Comparison of ENCODE assay signal across 8 cellular contexts in genomic region chr7:81684513-81685262, GRCh38.
DNase-seq lines count a peak whose midpoint lies in the region; ATAC-seq and TF ChIP-seq lines count a peak whose summit lies in the region.

No MANE protein-coding gene starts in this region.

- no peaks in the 10 kb centered on the region for H3K27me3 ChIP-seq in colonic mucosa

- no peaks in the 10 kb centered on the region for H3K9me3 ChIP-seq in colonic mucosa

- no peaks in the 10 kb centered on the region for H3K4me1 ChIP-seq in colonic mucosa

- WGBS in lower leg skin, 2 donors = 3 to 10% methylated on average over 2 of the region's 2 CpGs

- H3K36me3 ChIP-seq in colonic mucosa = no peaks in the 10 kb centered on the region

- no peak overlapping the region for H3K27ac ChIP-seq in colonic mucosa

- ATAC-seq in GM21515 (IDR thresholded peaks at IDR 0.05; ENCODE audit: unreplicated experiment) (peak; percentile 52), GM19452 (IDR thresholded peaks at IDR 0.05; ENCODE audit: unreplicated experiment) (no peak)

- intact Hi-C loops in colonic mucosa (cut with DNase I) = no loop called here
- intact Hi-C loops in lower leg skin (cut with DNase I; ENCODE audit: low total_unique reads) = no loop called here

- H3K9ac ChIP-seq in colonic mucosa (ENCODE audit: low read depth in 2 of 2, low read length in 2 of 2) = no peak overlapping the region

- no peak for TF ChIP-seq POLR2A in lower leg skin (IDR thresholded peaks at IDR 0.05)

- H3K4me3 ChIP-seq in colonic mucosa = no peak overlapping the region
- H3K4me3 ChIP-seq in lower leg skin (ENCODE audit: low read depth, poor library complexity, severe bottlenecking) = no peak overlapping the region

- no peak for TF ChIP-seq CTCF in colonic mucosa (IDR thresholded peaks at IDR 0.05)
- no peak for TF ChIP-seq CTCF in lower leg skin (IDR thresholded peaks at IDR 0.05)

- DNase-seq in COLO829 (ENCODE audit: low spot score) (peak; percentile 96), HS-27A (ENCODE audit: low read depth) (peak; percentile 90), NOMO-1 (lab: John Stamatoyannopoulos, UW; ENCODE audit: unreplicated experiment in 2 of 2) (peak; percentile 92 to 100), colonic mucosa (peak; percentile 75), lower leg skin (ENCODE audit: low spot score in 2 of 2) (peak; percentile 95 to 97), ureter (ENCODE audit: low spot score) (peak; percentile 88)
